ENCODE assay signal across 12 cellular contexts in the genomic region with DNA sequence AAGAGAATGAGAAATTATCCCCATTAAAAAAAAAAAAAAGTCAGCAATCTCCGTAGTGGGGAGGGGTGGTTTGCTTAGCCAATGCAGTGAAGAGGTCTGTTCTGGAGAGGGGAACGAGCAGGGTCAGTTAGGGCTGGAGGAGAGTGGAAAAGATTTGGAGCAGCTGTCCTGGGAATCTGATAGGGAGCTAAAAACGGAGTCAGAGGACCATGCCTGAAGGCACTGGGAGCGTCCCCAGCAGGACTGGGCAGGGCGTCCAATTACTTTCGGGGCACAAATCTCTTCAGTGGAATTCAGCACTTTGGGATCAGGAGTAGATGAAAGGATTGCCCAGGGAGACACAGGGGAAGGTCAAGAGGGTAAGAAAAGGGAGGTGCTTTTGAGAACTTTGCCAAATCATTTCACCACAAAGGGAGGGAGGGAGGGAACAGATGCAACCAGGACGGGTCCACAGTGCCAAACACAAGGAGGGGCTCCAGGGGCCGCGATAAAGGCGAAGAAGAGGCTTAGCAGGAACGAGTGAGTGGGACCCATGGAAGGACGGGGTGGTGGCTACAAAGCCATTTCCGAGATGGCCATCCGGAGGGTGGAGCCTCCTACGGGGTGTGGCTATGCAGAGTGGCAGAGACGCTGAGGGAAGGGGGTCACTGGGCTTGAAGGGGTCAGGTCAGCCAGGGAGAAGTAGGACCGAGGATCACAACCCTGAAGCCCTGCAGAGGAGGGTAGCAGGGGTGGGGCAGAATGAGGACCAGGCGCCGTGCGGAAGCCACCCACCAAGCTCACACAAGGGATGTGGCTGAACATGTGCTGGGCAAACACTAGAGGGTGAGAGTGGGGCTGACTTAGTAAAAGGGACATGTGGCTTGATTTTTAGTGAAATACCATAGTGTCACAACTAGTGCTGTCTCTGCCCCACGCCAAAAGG.
A peak's percentile ranks its signal among the peaks of the same experiment; 100 is the strongest.
DNase-seq lines count a peak whose midpoint lies in the region; TF ChIP-seq lines count a peak whose summit lies in the region.
"Had no signal": no experiment of that assay in that cellular context is flagged by ENCODE, and none has a peak within 500 bp of the region (broad histone marks: within the 10 kb centered on the region; RNA-seq: fewer than 3 reads in every experiment).

No MANE protein-coding gene starts in this region.

- TF ChIP-seq CTCF in BE2C (IDR thresholded peaks at IDR 0.05; ENCODE audit: low read depth, low read length), result peak; percentile 20; the same call in 1 of the 2 replicates
- TF ChIP-seq CTCF in nephron progenitor cell (IDR thresholded peaks at IDR 0.05), result no peak

- H3K27me3 Mint-ChIP-seq in nephron progenitor cell (ENCODE audit: low read depth, poor library complexity), result peaks cover 5% of the 10 kb centered on the region
- H3K27me3 Mint-ChIP-seq: CD4-positive, alpha-beta T cell had no signal

- DNase-seq in BE2C, result peak; percentile 20
- DNase-seq in NOMO-1 (lab: John Stamatoyannopoulos, UW; ENCODE audit: unreplicated experiment in 2 of 2), result peak; percentile 84 to 87
- DNase-seq in erythroblast (lab: John Stamatoyannopoulos, UW), result peak; percentile 26 to 27
- peak; percentile 24 for DNase-seq in nephron progenitor cell
- no peak for DNase-seq in posterior vena cava (ENCODE audit: low spot score)
- no peak for DNase-seq in stimulated activated CD4-positive, alpha-beta T cell treated with anti-CD3 and anti-CD28 coated beads, Interleukin-4, amount 100 ng/mL, for 24 hours
- DNase-seq in T-helper 9 cell, result no peak
- DNase-seq in posterior cingulate gyrus, result no peak
- DNase-seq: activated T-cell treated with anti-CD3 and anti-CD28 coated beads, Interleukin-2, amount 50 U/mL, for 4 hours; CD4-positive, alpha-beta T cell; NCI-H1048 had no signal

- peaks cover 1% of the 10 kb centered on the region for H3K9me3 Mint-ChIP-seq in nephron progenitor cell
- H3K9me3 Mint-ChIP-seq: activated T-cell treated with anti-CD3 and anti-CD28 coated beads, Interleukin-2, amount 50 U/mL, for 4 hours; CD4-positive, alpha-beta T cell had no signal

- peak overlapping the region; percentile 42 for H3K4me3 ChIP-seq in BE2C (ENCODE audit: low read depth, low read length)

- peak overlapping the region; percentile 3 for H3K27ac Mint-ChIP-seq in nephron progenitor cell
- H3K27ac Mint-ChIP-seq: CD4-positive, alpha-beta T cell had no signal

- H3K4me1 ChIP-seq in BE2C, result no peaks in the 10 kb centered on the region

- H3K4me3 Mint-ChIP-seq in nephron progenitor cell, result peak overlapping the region; percentile 33
- H3K4me3 Mint-ChIP-seq: activated T-cell treated with anti-CD3 and anti-CD28 coated beads, Interleukin-2, amount 50 U/mL, for 4 hours; CD4-positive, alpha-beta T cell had no signal

- peaks cover 48% of the 10 kb centered on the region for H3K4me1 Mint-ChIP-seq in nephron progenitor cell

- H3K36me3 ChIP-seq in BE2C, result no peaks in the 10 kb centered on the region
- H3K36me3 ChIP-seq: tibial nerve had no signal

- TF ChIP-seq POLR2A in erythroblast (IDR thresholded peaks at IDR 0.05; ENCODE audit: low read length), result no peak

- intact Hi-C loops in posterior vena cava (cut with DNase I), result no loop called here
- intact Hi-C loops in posterior cingulate gyrus (cut with DNase I), result no loop called here

- H3K27me3 ChIP-seq in BE2C, result no peaks in the 10 kb centered on the region
- H3K27me3 ChIP-seq: tibial nerve had no signal

- H3K9me3 ChIP-seq in BE2C, result no peaks in the 10 kb centered on the region
- H3K9me3 ChIP-seq: tibial nerve had no signal

- H3K36me3 Mint-ChIP-seq in nephron progenitor cell (ENCODE audit: low read depth), result no peaks in the 10 kb centered on the region

Comparison
In these comparisons a context has a peak if more than half of its experiments do, and no peak if none do; other contexts are left out.
1. DNase-seq: peak in BE2C (single experiment), NOMO-1 (2 of 2), erythroblast (2 of 2) and nephron progenitor cell (single experiment); none in posterior vena cava (single experiment), stimulated activated CD4-positive, alpha-beta T cell treated with anti-CD3 and anti-CD28 coated beads, Interleukin-4, amount 100 ng/mL, for 24 hours (single experiment), T-helper 9 cell (single experiment) and posterior cingulate gyrus (0 of 10).